ENCODE assay signal across 14 cellular contexts in genomic region chr2:190875881-190876280, GRCh38. TPM values are rescaled to one million over a fixed set of nuclear protein-coding genes. Genes with fewer than 3 reads are reported as not detected.
DNase-seq lines count a peak whose midpoint lies in the region; ATAC-seq and TF ChIP-seq lines count a peak whose summit lies in the region.
"Had no signal": no experiment of that assay in that cellular context is flagged by ENCODE, and none has a peak within 500 bp of the region (broad histone marks: within the 10 kb centered on the region; RNA-seq: fewer than 3 reads in every experiment).

No MANE protein-coding gene starts in this region.

- intact Hi-C loops in natural killer cell (cut with micrococcal nuclease), result no loop called here
- intact Hi-C loops in activated T-helper 2 cell treated with anti-CD3 and anti-CD28 coated beads, Interferon-gamma antibody, Interleukin-2, Interleukin-4, amounts not matched to agents 10 μg/mL and 5 μg/mL and 100 μg/mL, durations not matched to agents 14 hours and 24 hours and 36 hours (cut with micrococcal nuclease), result no loop called here

- H3K4me3 Mint-ChIP-seq in natural killer cell (no peak overlapping the region), progenitor cell of endocrine pancreas (ENCODE audit: low read depth) (no peak overlapping the region)
- no peak overlapping the region for H3K4me3 Mint-ChIP-seq in natural killer cell treated with Interleukin-12 subunit alpha and Interleukin-12 subunit beta and Interleukin-15 and Interleukin-18, amount 100 ng/mL, for 72 hours
- no peak overlapping the region for H3K4me3 Mint-ChIP-seq in activated T-helper 2 cell treated with anti-CD3 and anti-CD28 coated beads, Interferon-gamma antibody, Interleukin-2, Interleukin-4, amounts not matched to agents 10 μg/mL and 5 μg/mL and 100 μg/mL, durations not matched to agents 14 hours and 24 hours and 36 hours (ENCODE audit: low read depth)
- H3K4me3 Mint-ChIP-seq: T-helper 1 cell treated with Interleukin-12 subunit alpha and Interleukin-12 subunit beta and Interleukin-4 antibody, amounts not matched to agents 30 μg/mL and 1 μg/mL, for 36 hours had no signal

- H4K20me1 ChIP-seq in osteoblast (ENCODE audit: insufficient read depth, low read length), result no peaks in the 10 kb centered on the region

- H3K27ac Mint-ChIP-seq in natural killer cell (peak overlapping the region; percentile 29 to 73), progenitor cell of endocrine pancreas (no peak overlapping the region)
- H3K27ac Mint-ChIP-seq in natural killer cell treated with Interleukin-12 subunit alpha and Interleukin-12 subunit beta and Interleukin-15 and Interleukin-18, amount 100 ng/mL, for 72 hours, result peak overlapping the region in 1 of 2 donors; percentile 68
- H3K27ac Mint-ChIP-seq in activated T-helper 2 cell treated with anti-CD3 and anti-CD28 coated beads, Interferon-gamma antibody, Interleukin-2, Interleukin-4, amounts not matched to agents 10 μg/mL and 5 μg/mL and 100 μg/mL, durations not matched to agents 14 hours and 24 hours and 36 hours, result peak overlapping the region; percentile 45
- H3K27ac Mint-ChIP-seq: T-helper 1 cell treated with Interleukin-12 subunit alpha and Interleukin-12 subunit beta and Interleukin-4 antibody, amounts not matched to agents 30 μg/mL and 1 μg/mL, for 36 hours had no signal

- ATAC-seq in natural killer cell (no peak), HG02571 (IDR thresholded peaks at IDR 0.05; ENCODE audit: unreplicated experiment) (no peak)
- ATAC-seq in natural killer cell treated with Interleukin-12 subunit alpha and Interleukin-12 subunit beta and Interleukin-15 and Interleukin-18, amount 100 ng/mL, for 72 hours, result no peak
- ATAC-seq: pancreas had no signal

- H2AFZ ChIP-seq in osteoblast (ENCODE audit: low read length), result peak overlapping the region; percentile 28

- no peak for DNase-seq in natural killer cell
- DNase-seq in natural killer cell treated with Interleukin-12 subunit alpha and Interleukin-12 subunit beta and Interleukin-15 and Interleukin-18, amount 100 ng/mL, for 72 hours (ENCODE audit: low spot score), result no peak
- peak; percentile 38 for DNase-seq in KBM-7
- DNase-seq in activated T-helper 2 cell treated with anti-CD3 and anti-CD28 coated beads, Interferon-gamma antibody, Interleukin-2, Interleukin-4, amounts not matched to agents 10 μg/mL and 5 μg/mL and 100 μg/mL, durations not matched to agents 14 hours and 24 hours and 36 hours (ENCODE audit: low spot score), result no peak
- DNase-seq in osteoblast (ENCODE audit: insufficient read length, low spot score, missing footprints), result no peak
- no peak for DNase-seq in progenitor cell of endocrine pancreas (ENCODE audit: low spot score, unreplicated experiment)
- no peak for DNase-seq in NCI-H2227 (lab: John Stamatoyannopoulos, UW; ENCODE audit: unreplicated experiment)
- DNase-seq: activated CD4-positive, CD25-positive, alpha-beta regulatory T cell; NCI-H1417 treated with DMSO at 0.1 percent for 48 hours; pancreas; SHP77 treated with DMSO at 0.1 percent for 48 hours; stimulated activated CD4-positive, alpha-beta T cell treated with anti-CD3 and anti-CD28 coated beads, Interleukin-4, amount 100 ng/mL, for 24 hours had no signal

- no peak overlapping the region for H3K4me3 ChIP-seq in osteoblast (ENCODE audit: insufficient read depth, low read length)
- H3K4me3 ChIP-seq: pancreas had no signal

- no peaks in the 10 kb centered on the region for H3K36me3 ChIP-seq in osteoblast (ENCODE audit: insufficient read depth, low read length)
- H3K36me3 ChIP-seq: pancreas had no signal

- in situ Hi-C loops in KBM-7 (cut with MboI; ENCODE audit: low pct_unique_long_range_greater_than_20kb, low sequenced_read_pairs), result no loop called here

- peaks cover 4% of the 10 kb centered on the region for H3K4me1 ChIP-seq in osteoblast (ENCODE audit: insufficient read depth, low read length)

- no peak for TF ChIP-seq CTCF in natural killer cell (IDR thresholded peaks at IDR 0.05)
- TF ChIP-seq CTCF in osteoblast (IDR thresholded peaks at IDR 0.05; ENCODE audit: extremely low read depth, low read depth, low read length), result no peak
- TF ChIP-seq CTCF in progenitor cell of endocrine pancreas (IDR thresholded peaks at IDR 0.05; ENCODE audit: unreplicated experiment), result no peak

- H3K9me3 ChIP-seq in osteoblast (ENCODE audit: low read depth, low read length), result no peaks in the 10 kb centered on the region

- H3K9me3 Mint-ChIP-seq in natural killer cell, result no peaks in the 10 kb centered on the region
- H3K9me3 Mint-ChIP-seq in natural killer cell treated with Interleukin-12 subunit alpha and Interleukin-12 subunit beta and Interleukin-15 and Interleukin-18, amount 100 ng/mL, for 72 hours, result no peaks in the 10 kb centered on the region
- peaks cover 4% of the 10 kb centered on the region for H3K9me3 Mint-ChIP-seq in activated T-helper 2 cell treated with anti-CD3 and anti-CD28 coated beads, Interferon-gamma antibody, Interleukin-2, Interleukin-4, amounts not matched to agents 10 μg/mL and 5 μg/mL and 100 μg/mL, durations not matched to agents 14 hours and 24 hours and 36 hours
- H3K9me3 Mint-ChIP-seq in progenitor cell of endocrine pancreas (ENCODE audit: low read depth), result peaks cover 5% of the 10 kb centered on the region

- H3K79me2 ChIP-seq in osteoblast (ENCODE audit: insufficient read depth, low read length), result peaks cover 6% of the 10 kb centered on the region

- H3K27me3 Mint-ChIP-seq in natural killer cell (ENCODE audit: low read depth in 2 of 2) (no peaks in the 10 kb centered on the region), progenitor cell of endocrine pancreas (no peaks in the 10 kb centered on the region)
- H3K27me3 Mint-ChIP-seq in natural killer cell treated with Interleukin-12 subunit alpha and Interleukin-12 subunit beta and Interleukin-15 and Interleukin-18, amount 100 ng/mL, for 72 hours, result no peaks in the 10 kb centered on the region
- H3K27me3 Mint-ChIP-seq in activated T-helper 2 cell treated with anti-CD3 and anti-CD28 coated beads, Interferon-gamma antibody, Interleukin-2, Interleukin-4, amounts not matched to agents 10 μg/mL and 5 μg/mL and 100 μg/mL, durations not matched to agents 14 hours and 24 hours and 36 hours (ENCODE audit: low read depth), result peaks cover 2% of the 10 kb centered on the region

- no peak overlapping the region for H3K4me2 ChIP-seq in osteoblast (ENCODE audit: insufficient read depth, low read length)

- H3K27me3 ChIP-seq in osteoblast (ENCODE audit: insufficient read depth, low read length), result no peaks in the 10 kb centered on the region
- H3K27me3 ChIP-seq: pancreas had no signal

- H3K36me3 Mint-ChIP-seq in natural killer cell (no peaks in the 10 kb centered on the region), progenitor cell of endocrine pancreas (ENCODE audit: insufficient read depth) (no peaks in the 10 kb centered on the region)
- no peaks in the 10 kb centered on the region for H3K36me3 Mint-ChIP-seq in natural killer cell treated with Interleukin-12 subunit alpha and Interleukin-12 subunit beta and Interleukin-15 and Interleukin-18, amount 100 ng/mL, for 72 hours
- H3K36me3 Mint-ChIP-seq in activated T-helper 2 cell treated with anti-CD3 and anti-CD28 coated beads, Interferon-gamma antibody, Interleukin-2, Interleukin-4, amounts not matched to agents 10 μg/mL and 5 μg/mL and 100 μg/mL, durations not matched to agents 14 hours and 24 hours and 36 hours (ENCODE audit: low read depth), result no peaks in the 10 kb centered on the region

- H3K27ac ChIP-seq in osteoblast (ENCODE audit: low read depth, low read length), result no peak overlapping the region
- H3K27ac ChIP-seq: pancreas had no signal

- H3K4me1 Mint-ChIP-seq in natural killer cell (peaks cover 8 to 9% of the 10 kb centered on the region in 2 donors), progenitor cell of endocrine pancreas (ENCODE audit: low read depth) (peaks cover 2% of the 10 kb centered on the region)
- H3K4me1 Mint-ChIP-seq in natural killer cell treated with Interleukin-12 subunit alpha and Interleukin-12 subunit beta and Interleukin-15 and Interleukin-18, amount 100 ng/mL, for 72 hours (ENCODE audit: low read depth in 2 of 2), result peaks cover 11 to 13% of the 10 kb centered on the region in 2 donors
- peaks cover 17% of the 10 kb centered on the region for H3K4me1 Mint-ChIP-seq in activated T-helper 2 cell treated with anti-CD3 and anti-CD28 coated beads, Interferon-gamma antibody, Interleukin-2, Interleukin-4, amounts not matched to agents 10 μg/mL and 5 μg/mL and 100 μg/mL, durations not matched to agents 14 hours and 24 hours and 36 hours (ENCODE audit: low read depth)

RNA-seq across cellular contexts. Expression of gene GLS, which starts 4.7 kb away (rescaled TPM):
- 100 to 1,000 TPM; 279 to 322 (median 285) TPM for total RNA-seq in natural killer cell
- total RNA-seq in natural killer cell treated with Interleukin-12 subunit alpha and Interleukin-12 subunit beta and Interleukin-15 and Interleukin-18, amount 100 ng/mL, for 72 hours, result 100 to 1,000 TPM; 221 to 318 TPM
- total RNA-seq in activated T-helper 2 cell treated with anti-CD3 and anti-CD28 coated beads, Interferon-gamma antibody, Interleukin-2, Interleukin-4, amounts not matched to agents 10 μg/mL and 5 μg/mL and 100 μg/mL, durations not matched to agents 14 hours and 24 hours and 36 hours, result 195 and 201 TPM in 2 replicates
- 447 and 588 TPM in 2 replicates for total RNA-seq in osteoblast
- 116 and 128 TPM in 2 replicates for total RNA-seq in progenitor cell of endocrine pancreas
